7 cellular contexts compared by ENCODE assay signal in the genomic region with DNA sequence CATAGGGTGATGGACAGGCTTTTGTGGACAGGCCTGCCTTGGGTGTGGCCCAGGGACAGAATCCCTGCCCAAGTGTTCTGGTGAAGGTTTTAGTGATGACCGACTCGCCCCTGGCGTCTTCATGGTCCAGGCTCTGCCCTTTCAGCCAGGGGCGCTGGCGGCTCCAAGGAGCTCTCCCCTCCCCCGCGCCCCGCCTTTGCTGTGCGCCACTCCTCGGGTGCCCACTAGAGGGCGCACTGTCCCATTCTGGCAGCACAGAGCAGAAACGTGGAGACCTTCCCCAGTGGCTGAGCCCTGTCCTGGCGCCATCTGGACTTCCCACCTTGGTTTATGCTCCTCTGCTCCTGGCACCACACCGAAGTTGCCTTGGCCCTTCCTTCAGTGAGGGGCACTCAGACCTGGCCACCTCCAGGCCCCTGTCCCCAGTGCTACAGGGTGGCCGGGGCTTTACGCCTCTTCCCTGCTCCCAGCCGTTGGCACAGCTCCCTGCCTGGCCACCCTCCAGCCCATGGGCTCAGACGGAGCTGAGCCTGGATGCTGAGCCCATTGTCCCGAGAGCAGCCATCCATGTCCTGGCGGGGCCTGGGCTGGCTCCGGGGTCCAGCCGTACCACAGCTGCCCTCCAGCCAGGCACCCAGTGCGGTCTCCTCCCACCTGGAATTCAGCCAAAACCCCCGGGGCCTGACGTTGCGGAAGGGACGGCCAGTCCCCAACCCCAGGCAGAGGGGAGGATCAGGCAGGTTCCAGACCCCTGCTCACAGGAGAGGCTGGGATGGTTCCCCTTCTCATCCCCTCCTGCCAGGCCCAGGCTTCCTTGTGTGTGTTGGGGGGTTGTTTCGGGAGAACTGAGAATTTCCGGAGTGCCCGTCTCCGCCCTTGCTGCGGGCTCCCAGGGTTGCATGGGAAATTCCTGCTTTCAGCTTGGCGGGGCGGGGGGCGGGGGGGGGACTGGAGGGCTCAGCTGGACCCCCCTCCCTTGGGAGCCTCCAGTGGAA. TPM values are rescaled to one million over a fixed set of nuclear protein-coding genes. Genes with fewer than 3 reads are reported as not detected.
DNase-seq lines count a peak whose midpoint lies in the region; ATAC-seq, FAIRE-seq and TF ChIP-seq lines count a peak whose summit lies in the region.

No MANE protein-coding gene starts in this region.

- peak; percentile 86 for DNase-seq in NCI-H345 (lab: John Stamatoyannopoulos, UW)
- DNase-seq in activated CD4-positive, CD25-positive, alpha-beta regulatory T cell treated with anti-CD3 and anti-CD28 coated beads, Interleukin-2, amount 50 U/mL, for 16 hours (ENCODE audit: low read depth, low spot score) = peak; percentile 88
- peak; percentile 90 for DNase-seq in central memory CD4-positive, alpha-beta T cell
- DNase-seq in kidney = peak; percentile 95
- DNase-seq in stimulated activated CD4-positive, alpha-beta T cell treated with anti-CD3 and anti-CD28 coated beads, Interleukin-15, amount 100 ng/mL, for 48 hours (ENCODE audit: low read depth in 2 of 2) = peak; percentile 74 to 86

- no peaks in the 10 kb centered on the region for H3K9me3 ChIP-seq in kidney (ENCODE audit: control insufficient read depth in 1 of 2, low read length in 2 of 2)

- peaks cover 0 to 5% of the 10 kb centered on the region in 2 donors for H3K36me3 ChIP-seq in kidney (ENCODE audit: control insufficient read depth in 1 of 2, insufficient read depth in 2 of 2, low read length in 2 of 2)

- H3K4me1 ChIP-seq in kidney (ENCODE audit: control insufficient read depth in 1 of 2, insufficient read depth in 1 of 2, low read depth in 1 of 2, low read length in 2 of 2) = peaks cover 26 to 50% of the 10 kb centered on the region in 2 donors

- H3K27ac ChIP-seq in kidney (ENCODE audit: low read depth in 2 of 2, low read length in 2 of 2) = peak overlapping the region; percentile 96 to 99

- H3K4me3 ChIP-seq in kidney (ENCODE audit: low read length in 2 of 2) = peak overlapping the region; percentile 43 to 59

- intact Hi-C loops in kidney (cut with DNase I) = no loop called here

- ATAC-seq in GM18505 (IDR thresholded peaks at IDR 0.05; ENCODE audit: unreplicated experiment) (peak; percentile 61), HG03135 (IDR thresholded peaks at IDR 0.05; ENCODE audit: unreplicated experiment) (peak; percentile 46)

- peak overlapping the region; percentile 72 to 84 for H3K9ac ChIP-seq in kidney (ENCODE audit: low read length in 2 of 2)

- TF ChIP-seq CTCF in kidney (IDR thresholded peaks at IDR 0.05; ENCODE audit: borderline replicate concordance, extremely low read depth, insufficient read depth) = peak; percentile 99

- FAIRE-seq in kidney (lab: Jason Lieb, UNC) = no peak

- no peak for TF ChIP-seq POLR2A in GM18505 (IDR thresholded peaks at IDR 0.05; ENCODE audit: borderline replicate concordance, extremely low read depth, insufficient read depth, insufficient read length)

RNA-seq across cellular contexts. Expression of a gene that starts 5.6 kb away (rescaled TPM):
- 381 TPM for total RNA-seq in kidney
- 272 TPM for polyA plus RNA-seq in kidney (ENCODE audit: insufficient read depth, low read depth, low replicate concordance)

RNA-seq across cellular contexts. Expression of a gene that starts 6.5 kb away (rescaled TPM):
- 357 TPM for total RNA-seq in kidney
- 338 TPM for polyA plus RNA-seq in kidney (ENCODE audit: insufficient read depth, low read depth, low replicate concordance)

RNA-seq across cellular contexts. Expression of a gene that starts 9.9 kb away (rescaled TPM):
- total RNA-seq in kidney = 13.2 TPM
- polyA plus RNA-seq in kidney (ENCODE audit: insufficient read depth, low read depth, low replicate concordance) = 6.9 TPM

RNA-seq across cellular contexts. Expression of a gene that starts 45.3 kb away (rescaled TPM):
- total RNA-seq in kidney = 3.1 TPM
- polyA plus RNA-seq in kidney (ENCODE audit: insufficient read depth, low read depth, low replicate concordance) = 4.1 TPM

Comparison
In these comparisons a context has a peak if more than half of its experiments do, and no peak if none do; other contexts are left out.
1. Peak in every context shown above with its lines: DNase-seq, ATAC-seq, H3K4me3 ChIP-seq and H3K27ac ChIP-seq.